Comparison of ENCODE assay signal across 1 cellular context in the genomic region with DNA sequence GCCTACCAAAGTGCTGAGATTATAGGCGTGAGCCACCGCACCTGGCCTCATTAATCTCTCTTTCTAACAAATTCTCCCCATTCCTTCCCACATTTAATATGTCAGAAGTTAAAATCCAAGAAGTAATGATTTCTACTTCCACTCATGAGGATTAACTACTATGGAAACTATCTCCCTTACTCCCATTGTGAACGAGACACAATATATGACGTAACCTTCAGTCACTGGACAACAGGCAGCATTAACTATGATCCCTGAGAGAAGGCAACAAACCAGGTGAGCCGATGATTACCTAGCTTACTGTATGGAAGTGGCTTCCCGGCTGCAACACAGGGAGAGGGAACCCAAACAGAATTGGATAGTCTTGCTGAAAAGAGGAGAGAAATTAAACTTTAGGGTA.
TF ChIP-seq lines count a peak whose summit lies in the region.

No MANE protein-coding gene starts in this region.

TF ChIP-seq in HEK293, 187 proteins besides CTCF, POLR2A, EP300 and RAD21 (continued from another document):
- TF ChIP-seq, protein P1, sequence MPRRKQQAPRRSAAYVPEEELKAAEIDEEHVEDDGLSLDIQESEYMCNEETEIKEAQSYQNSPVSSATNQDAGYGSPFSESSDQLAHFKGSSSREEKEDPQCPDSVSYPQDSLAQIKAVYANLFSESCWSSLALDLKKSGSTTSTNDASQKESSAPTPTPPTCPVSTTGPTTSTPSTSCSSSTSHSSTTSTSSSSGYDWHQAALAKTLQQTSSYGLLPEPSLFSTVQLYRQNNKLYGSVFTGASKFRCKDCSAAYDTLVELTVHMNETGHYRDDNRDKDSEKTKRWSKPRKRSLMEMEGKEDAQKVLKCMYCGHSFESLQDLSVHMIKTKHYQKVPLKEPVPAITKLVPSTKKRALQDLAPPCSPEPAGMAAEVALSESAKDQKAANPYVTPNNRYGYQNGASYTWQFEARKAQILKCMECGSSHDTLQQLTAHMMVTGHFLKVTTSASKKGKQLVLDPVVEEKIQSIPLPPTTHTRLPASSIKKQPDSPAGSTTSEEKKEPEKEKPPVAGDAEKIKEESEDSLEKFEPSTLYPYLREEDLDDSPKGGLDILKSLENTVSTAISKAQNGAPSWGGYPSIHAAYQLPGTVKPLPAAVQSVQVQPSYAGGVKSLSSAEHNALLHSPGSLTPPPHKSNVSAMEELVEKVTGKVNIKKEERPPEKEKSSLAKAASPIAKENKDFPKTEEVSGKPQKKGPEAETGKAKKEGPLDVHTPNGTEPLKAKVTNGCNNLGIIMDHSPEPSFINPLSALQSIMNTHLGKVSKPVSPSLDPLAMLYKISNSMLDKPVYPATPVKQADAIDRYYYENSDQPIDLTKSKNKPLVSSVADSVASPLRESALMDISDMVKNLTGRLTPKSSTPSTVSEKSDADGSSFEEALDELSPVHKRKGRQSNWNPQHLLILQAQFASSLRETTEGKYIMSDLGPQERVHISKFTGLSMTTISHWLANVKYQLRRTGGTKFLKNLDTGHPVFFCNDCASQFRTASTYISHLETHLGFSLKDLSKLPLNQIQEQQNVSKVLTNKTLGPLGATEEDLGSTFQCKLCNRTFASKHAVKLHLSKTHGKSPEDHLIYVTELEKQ (tag by site-specific recombination; IDR thresholded peaks at IDR 0.05; ENCODE audit: borderline replicate concordance): no peak
- TF ChIP-seq, protein P2, sequence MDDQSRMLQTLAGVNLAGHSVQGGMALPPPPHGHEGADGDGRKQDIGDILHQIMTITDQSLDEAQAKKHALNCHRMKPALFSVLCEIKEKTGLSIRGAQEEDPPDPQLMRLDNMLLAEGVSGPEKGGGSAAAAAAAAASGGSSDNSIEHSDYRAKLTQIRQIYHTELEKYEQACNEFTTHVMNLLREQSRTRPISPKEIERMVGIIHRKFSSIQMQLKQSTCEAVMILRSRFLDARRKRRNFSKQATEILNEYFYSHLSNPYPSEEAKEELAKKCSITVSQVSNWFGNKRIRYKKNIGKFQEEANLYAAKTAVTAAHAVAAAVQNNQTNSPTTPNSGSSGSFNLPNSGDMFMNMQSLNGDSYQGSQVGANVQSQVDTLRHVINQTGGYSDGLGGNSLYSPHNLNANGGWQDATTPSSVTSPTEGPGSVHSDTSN (CRISPR knock-in tag; IDR thresholded peaks at IDR 0.05): no peak
- no peak for TF ChIP-seq SP7 (tag by site-specific recombination; IDR thresholded peaks at IDR 0.05)
- TF ChIP-seq ZNF629 (tag by site-specific recombination; IDR thresholded peaks at IDR 0.05): peak; percentile 24; the same call in 1 of the 2 replicates
- TF ChIP-seq OVOL3 (tag by site-specific recombination; IDR thresholded peaks at IDR 0.05): no peak
- TF ChIP-seq ZNF792 (tag by site-specific recombination; IDR thresholded peaks at IDR 0.05): no peak
- TF ChIP-seq, protein P3, sequence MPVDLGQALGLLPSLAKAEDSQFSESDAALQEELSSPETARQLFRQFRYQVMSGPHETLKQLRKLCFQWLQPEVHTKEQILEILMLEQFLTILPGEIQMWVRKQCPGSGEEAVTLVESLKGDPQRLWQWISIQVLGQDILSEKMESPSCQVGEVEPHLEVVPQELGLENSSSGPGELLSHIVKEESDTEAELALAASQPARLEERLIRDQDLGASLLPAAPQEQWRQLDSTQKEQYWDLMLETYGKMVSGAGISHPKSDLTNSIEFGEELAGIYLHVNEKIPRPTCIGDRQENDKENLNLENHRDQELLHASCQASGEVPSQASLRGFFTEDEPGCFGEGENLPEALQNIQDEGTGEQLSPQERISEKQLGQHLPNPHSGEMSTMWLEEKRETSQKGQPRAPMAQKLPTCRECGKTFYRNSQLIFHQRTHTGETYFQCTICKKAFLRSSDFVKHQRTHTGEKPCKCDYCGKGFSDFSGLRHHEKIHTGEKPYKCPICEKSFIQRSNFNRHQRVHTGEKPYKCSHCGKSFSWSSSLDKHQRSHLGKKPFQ (tag by site-specific recombination; IDR thresholded peaks at IDR 0.05): no peak
- no peak for TF ChIP-seq SCRT1 (tag by site-specific recombination; IDR thresholded peaks at IDR 0.05; ENCODE audit: borderline replicate concordance)
- TF ChIP-seq ZNF202 (tag by site-specific recombination; IDR thresholded peaks at IDR 0.05; ENCODE audit: borderline replicate concordance): no peak
- TF ChIP-seq ZNF175 (tag by site-specific recombination; IDR thresholded peaks at IDR 0.05): no peak
- TF ChIP-seq ZBTB48 (tag by site-specific recombination; IDR thresholded peaks at IDR 0.05): 0 out of 2 replicates have a peak, but pooled peaks have one; percentile 49
- TF ChIP-seq, protein P4, sequence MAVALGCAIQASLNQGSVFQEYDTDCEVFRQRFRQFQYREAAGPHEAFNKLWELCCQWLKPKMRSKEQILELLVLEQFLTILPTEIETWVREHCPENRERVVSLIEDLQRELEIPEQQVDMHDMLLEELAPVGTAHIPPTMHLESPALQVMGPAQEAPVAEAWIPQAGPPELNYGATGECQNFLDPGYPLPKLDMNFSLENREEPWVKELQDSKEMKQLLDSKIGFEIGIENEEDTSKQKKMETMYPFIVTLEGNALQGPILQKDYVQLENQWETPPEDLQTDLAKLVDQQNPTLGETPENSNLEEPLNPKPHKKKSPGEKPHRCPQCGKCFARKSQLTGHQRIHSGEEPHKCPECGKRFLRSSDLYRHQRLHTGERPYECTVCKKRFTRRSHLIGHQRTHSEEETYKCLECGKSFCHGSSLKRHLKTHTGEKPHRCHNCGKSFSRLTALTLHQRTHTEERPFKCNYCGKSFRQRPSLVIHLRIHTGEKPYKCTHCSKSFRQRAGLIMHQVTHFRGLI (tag by site-specific recombination; IDR thresholded peaks at IDR 0.05): no peak
- TF ChIP-seq BCL11B (tag by site-specific recombination; IDR thresholded peaks at IDR 0.05; ENCODE audit: low read depth): no peak
